9 cellular contexts compared by ENCODE assay signal in genomic region chr15:52710050-52710709, GRCh38. TPM values are rescaled to one million over a fixed set of nuclear protein-coding genes. Genes with fewer than 3 reads are reported as not detected.
DNase-seq lines count a peak whose midpoint lies in the region; ATAC-seq, FAIRE-seq and TF ChIP-seq lines count a peak whose summit lies in the region.
"Had no signal": no experiment of that assay in that cellular context is flagged by ENCODE, and none has a peak within 500 bp of the region (broad histone marks: within the 10 kb centered on the region; RNA-seq: fewer than 3 reads in every experiment).

No MANE protein-coding gene starts in this region.

- no peak overlapping the region for H3K27ac Mint-ChIP-seq in naive thymus-derived CD4-positive, alpha-beta T cell
- H3K27ac Mint-ChIP-seq: nephron had no signal

- H3K4me3 ChIP-seq in Loucy (ENCODE audit: low read length, poor library complexity, severe bottlenecking): no peak overlapping the region
- H3K4me3 ChIP-seq in naive thymus-derived CD4-positive, alpha-beta T cell (ENCODE audit: low read length): no peak overlapping the region
- H3K4me3 ChIP-seq in HAP-1: no peak overlapping the region
- H3K4me3 ChIP-seq in MG63: no peak overlapping the region

- H3K36me3 ChIP-seq in Loucy (ENCODE audit: insufficient read depth, low read length) (no peaks in the 10 kb centered on the region), HAP-1 (replicated peaks) (no peaks in the 10 kb centered on the region), MG63 (no peaks in the 10 kb centered on the region)
- H3K36me3 ChIP-seq in naive thymus-derived CD4-positive, alpha-beta T cell (ENCODE audit: control insufficient read depth in 2 of 3, insufficient read depth in 3 of 3, low read length in 3 of 3): no peaks in the 10 kb centered on the region

- DNase-seq in GM19239 (ENCODE audit: insufficient read length, low spot score): peak; percentile 7
- no peak for DNase-seq in naive thymus-derived CD4-positive, alpha-beta T cell
- DNase-seq in GM13976 (ENCODE audit: low spot score): no peak
- DNase-seq in HAP-1 (ENCODE audit: low spot score in 2 of 2): no peak
- no peak for DNase-seq in MG63
- DNase-seq: SW 1271 had no signal

- ATAC-seq in HG02623 (IDR thresholded peaks at IDR 0.05; ENCODE audit: unreplicated experiment): peak; percentile 43
- ATAC-seq in naive thymus-derived CD4-positive, alpha-beta T cell: peak; percentile 10

- FAIRE-seq in GM19239 (lab: Jason Lieb, UNC): peak; percentile 37

- H3K27ac ChIP-seq in naive thymus-derived CD4-positive, alpha-beta T cell (ENCODE audit: low read depth, low read length): no peak overlapping the region

- H3K79me2 ChIP-seq in Loucy (ENCODE audit: insufficient read depth, low read length): no peaks in the 10 kb centered on the region

- no peaks in the 10 kb centered on the region for H4K20me1 ChIP-seq in Loucy (ENCODE audit: insufficient read depth, low read length, poor library complexity, severe bottlenecking)

- H3K4me1 Mint-ChIP-seq in naive thymus-derived CD4-positive, alpha-beta T cell: peaks cover 0 to 4% (median 0%) of the 10 kb centered on the region in 7 donors
- H3K4me1 Mint-ChIP-seq: nephron had no signal

- no peaks in the 10 kb centered on the region for H3K36me3 Mint-ChIP-seq in naive thymus-derived CD4-positive, alpha-beta T cell

- H3K4me1 ChIP-seq in Loucy (ENCODE audit: insufficient read depth, low read length, poor library complexity, severe bottlenecking): no peaks in the 10 kb centered on the region
- no peaks in the 10 kb centered on the region for H3K4me1 ChIP-seq in naive thymus-derived CD4-positive, alpha-beta T cell (ENCODE audit: control insufficient read depth in 2 of 2, insufficient read depth in 2 of 2, low read length in 2 of 2)
- no peaks in the 10 kb centered on the region for H3K4me1 ChIP-seq in HAP-1

- no peak for TF ChIP-seq CTCF in Loucy (conservative IDR thresholded peaks at IDR 0.05; ENCODE audit: low read length)
- no peak for TF ChIP-seq CTCF in GM13976 (IDR thresholded peaks at IDR 0.05; ENCODE audit: borderline replicate concordance, control extremely low read depth, extremely low read depth, insufficient read depth, missing control alignments)

- intact Hi-C loops in naive thymus-derived CD4-positive, alpha-beta T cell (cut with micrococcal nuclease): no loop called here

- peaks cover 0 to 3% (median 0%) of the 10 kb centered on the region in 11 donors for H3K9me3 Mint-ChIP-seq in naive thymus-derived CD4-positive, alpha-beta T cell
- H3K9me3 Mint-ChIP-seq: nephron had no signal

- no peak overlapping the region for H3K4me2 ChIP-seq in Loucy (ENCODE audit: low read depth, low read length, poor library complexity, severe bottlenecking)

- H2AFZ ChIP-seq in Loucy (ENCODE audit: low read length): peak overlapping the region; percentile 4; the same call in 1 of the 2 replicates

- H3K4me3 Mint-ChIP-seq in naive thymus-derived CD4-positive, alpha-beta T cell: no peak overlapping the region
- H3K4me3 Mint-ChIP-seq: nephron had no signal

- H3K27me3 ChIP-seq in Loucy (ENCODE audit: insufficient read depth, low read length, poor library complexity, severe bottlenecking) (no peaks in the 10 kb centered on the region), HAP-1 (ENCODE audit: low read depth) (no peaks in the 10 kb centered on the region), MG63 (peaks cover 22% of the 10 kb centered on the region)
- no peaks in the 10 kb centered on the region for H3K27me3 ChIP-seq in naive thymus-derived CD4-positive, alpha-beta T cell (ENCODE audit: control insufficient read depth in 2 of 2, insufficient read depth in 2 of 2, low read length in 2 of 2)

- POLR2A ChIA-PET in naive thymus-derived CD4-positive, alpha-beta T cell (lab: Charles Lee): interaction anchor here (0.9 to 1.5 kb wide), 2 partner anchors 9 to 31 kb away, joined by 3 to 4 read pairs; partner anchors contain the start of gene ATOSA

- in situ Hi-C loops in GM13976 (cut with MboI; ENCODE audit: low sequenced_read_pairs, unreplicated experiment): no loop called here
- in situ Hi-C loops in HAP-1 (cut with MboI; ENCODE audit: low sequenced_read_pairs): no loop called here

- H3F3A ChIP-seq in Loucy (ENCODE audit: low read depth): no peaks in the 10 kb centered on the region

- H3K9me3 ChIP-seq in Loucy (ENCODE audit: insufficient read depth, low read depth, low read length) (no peaks in the 10 kb centered on the region), HAP-1 (no peaks in the 10 kb centered on the region), MG63 (no peaks in the 10 kb centered on the region)
- H3K9me3 ChIP-seq in naive thymus-derived CD4-positive, alpha-beta T cell (ENCODE audit: control insufficient read depth in 2 of 3, low read length in 3 of 3): no peaks in the 10 kb centered on the region

- no peak overlapping the region for H3K9ac ChIP-seq in Loucy (ENCODE audit: low read depth, low read length, poor library complexity, severe bottlenecking)

- H3K9me2 ChIP-seq in Loucy (replicated peaks; ENCODE audit: low read depth, low read length): no peaks in the 10 kb centered on the region

- CTCF ChIA-PET in naive thymus-derived CD4-positive, alpha-beta T cell (lab: Charles Lee): interaction anchor here (0.9 kb wide), 1 partner anchor 21 kb away, joined by 4 read pairs; no protein-coding TSS in a partner anchor

- H3K27me3 Mint-ChIP-seq in naive thymus-derived CD4-positive, alpha-beta T cell: peaks cover 0 to 19% (median 0%) of the 10 kb centered on the region in 5 donors

RNA-seq across cellular contexts. Expression of gene ATOSA, which starts 31.0 kb away (rescaled TPM):
- 100 to 1,000 TPM in 2 of 5 experiments, 10 to 100 TPM in 3; 35.1 to 117 (median 95.7) TPM for total RNA-seq in naive thymus-derived CD4-positive, alpha-beta T cell
- polyA plus RNA-seq in naive thymus-derived CD4-positive, alpha-beta T cell: 1 to 10 TPM; 8.3 to 9.3 TPM
- total RNA-seq in MG63 (2014; rRNA removed; shearing (Covaris generic); ENCODE audit: low replicate concordance): 3.0 and 5.6 TPM in 2 replicates
